In genomic region chr10:132066186-132066585, GRCh38 we compare ENCODE assay signal across 9 cellular contexts. TPM values are rescaled to one million over a fixed set of nuclear protein-coding genes. Genes with fewer than 3 reads are reported as not detected.
A peak's percentile ranks its signal among the peaks of the same experiment; 100 is the strongest.
DNase-seq lines count a peak whose midpoint lies in the region; ATAC-seq and TF ChIP-seq lines count a peak whose summit lies in the region.
"Had no signal": no experiment of that assay in that cellular context is flagged by ENCODE, and none has a peak within 500 bp of the region (broad histone marks: within the 10 kb centered on the region; RNA-seq: fewer than 3 reads in every experiment).

No MANE protein-coding gene starts in this region.

- no peak for TF ChIP-seq POLR2A in gastroesophageal sphincter (IDR thresholded peaks at IDR 0.05)

- POLR2A ChIA-PET in CD8-positive, alpha-beta memory T cell (lab: Charles Lee): no interaction called here
- POLR2A ChIA-PET in WTC11 (lab: Charles Lee): no interaction called here

- ATAC-seq in WTC11: no peak
- no peak for ATAC-seq in gastroesophageal sphincter
- ATAC-seq in psoas muscle: peak in 2 of 4 donors; percentile 4 to 14
- ATAC-seq in omental fat pad (ENCODE audit: low FRiP score): no peak
- no peak for ATAC-seq in GM19328 (IDR thresholded peaks at IDR 0.05; ENCODE audit: unreplicated experiment)

- H3K27ac ChIP-seq in CD8-positive, alpha-beta memory T cell (ENCODE audit: low read depth, low read length): no peak overlapping the region
- H3K27ac ChIP-seq in gastroesophageal sphincter (peak overlapping the region in 3 of 4 donors; percentile 88 to 92 (median 89)), psoas muscle (peak overlapping the region; percentile 76)

- H3K4me3 Mint-ChIP-seq in CD8-positive, alpha-beta memory T cell: peak overlapping the region in 6 of 7 donors; percentile 39 to 80 (median 66)
- peak overlapping the region; percentile 39 for H3K4me3 Mint-ChIP-seq in WTC11

- no peaks in the 10 kb centered on the region for H3K4me1 ChIP-seq in CD8-positive, alpha-beta memory T cell (ENCODE audit: insufficient read depth, low read length)
- H3K4me1 ChIP-seq in gastroesophageal sphincter (peaks cover 0 to 27% (median 13%) of the 10 kb centered on the region in 3 donors), psoas muscle (peaks cover 4% of the 10 kb centered on the region)

- intact Hi-C loops in psoas muscle (cut with DNase I): no loop called here

- WGBS in gastroesophageal sphincter (ENCODE audit: low coverage in 1 of 2), 2 donors: 11 to 72% methylated on average over 5 to 6 of the region's 15 CpGs
- WGBS in psoas muscle, 3 donors: 25 to 46% (median 27%) methylated on average over 15 of the region's 15 CpGs

- no peaks in the 10 kb centered on the region for H3K36me3 Mint-ChIP-seq in CD8-positive, alpha-beta memory T cell
- peaks cover 6% of the 10 kb centered on the region for H3K36me3 Mint-ChIP-seq in WTC11
- H3K36me3 Mint-ChIP-seq: IgD-negative memory B cell had no signal

- CTCF ChIA-PET in CD8-positive, alpha-beta memory T cell (lab: Charles Lee): no interaction called here
- CTCF ChIA-PET in WTC11 (lab: Charles Lee): interaction anchor here (0.7 to 2.4 kb wide), 9 partner anchors 12 to 181 kb away, joined by 3 to 14 read pairs (median 4); no protein-coding TSS in a partner anchor

- H3K4me1 Mint-ChIP-seq in CD8-positive, alpha-beta memory T cell: peaks cover 4 to 16% (median 7%) of the 10 kb centered on the region in 3 donors
- peaks cover 20% of the 10 kb centered on the region for H3K4me1 Mint-ChIP-seq in WTC11

- H3K27me3 Mint-ChIP-seq in CD8-positive, alpha-beta memory T cell: peaks cover 0 to 14% of the 10 kb centered on the region in 2 donors
- H3K27me3 Mint-ChIP-seq in WTC11 (ENCODE audit: low read depth): 0 out of 2 replicates have a peak, but pooled peaks cover 4% of the 10 kb centered on the region

- no peaks in the 10 kb centered on the region for H3K9me3 Mint-ChIP-seq in CD8-positive, alpha-beta memory T cell
- peaks cover 10% of the 10 kb centered on the region for H3K9me3 Mint-ChIP-seq in WTC11

- TF ChIP-seq CTCF in WTC11 (IDR thresholded peaks at IDR 0.05): no peak
- TF ChIP-seq CTCF in gastroesophageal sphincter (IDR thresholded peaks at IDR 0.05): no peak
- TF ChIP-seq CTCF in psoas muscle (IDR thresholded peaks at IDR 0.05): no peak
- no peak for TF ChIP-seq CTCF in omental fat pad (IDR thresholded peaks at IDR 0.05)

- no peaks in the 10 kb centered on the region for H3K36me3 ChIP-seq in CD8-positive, alpha-beta memory T cell (ENCODE audit: insufficient read depth, low read length)
- H3K36me3 ChIP-seq in gastroesophageal sphincter: no peaks in the 10 kb centered on the region
- H3K36me3 ChIP-seq in psoas muscle (ENCODE audit: insufficient read depth in 1 of 2, low read depth in 1 of 2): no peaks in the 10 kb centered on the region

- H3K9me3 ChIP-seq in CD8-positive, alpha-beta memory T cell (ENCODE audit: low read length): no peaks in the 10 kb centered on the region
- H3K9me3 ChIP-seq in gastroesophageal sphincter (no peaks in the 10 kb centered on the region), psoas muscle (no peaks in the 10 kb centered on the region)

- H3K4me3 ChIP-seq in CD8-positive, alpha-beta memory T cell (ENCODE audit: low read length): peak overlapping the region; percentile 32
- H3K4me3 ChIP-seq in gastroesophageal sphincter (peak overlapping the region; percentile 34 to 57), psoas muscle (peak overlapping the region; percentile 72)

- H3K27me3 ChIP-seq in CD8-positive, alpha-beta memory T cell (ENCODE audit: insufficient read depth, low read length, poor library complexity, severe bottlenecking): no peaks in the 10 kb centered on the region
- H3K27me3 ChIP-seq in gastroesophageal sphincter (no peaks in the 10 kb centered on the region), psoas muscle (ENCODE audit: insufficient read depth in 3 of 3, low read length in 2 of 3) (no peaks in the 10 kb centered on the region)

- no peak for TF ChIP-seq EP300 in gastroesophageal sphincter (IDR thresholded peaks at IDR 0.05)

- H3K27ac Mint-ChIP-seq in CD8-positive, alpha-beta memory T cell: no peak overlapping the region
- no peak overlapping the region for H3K27ac Mint-ChIP-seq in WTC11
- H3K27ac Mint-ChIP-seq: IgD-negative memory B cell had no signal

- DNase-seq in CD8-positive, alpha-beta memory T cell: no peak
- DNase-seq in WTC11 (ENCODE audit: low spot score): no peak
- no peak for DNase-seq in psoas muscle
- no peak for DNase-seq in HT-29 (ENCODE audit: low spot score)
- DNase-seq in omental fat pad (ENCODE audit: low spot score): no peak
- no peak for DNase-seq in HPDE6-E6E7 (ENCODE audit: extremely low spot score)

TF ChIP-seq in WTC11, 78 proteins besides CTCF, POLR2A, EP300 and RAD21 (continues in another document):
- TF ChIP-seq ZNF396 (CRISPR knock-in tag; IDR thresholded peaks at IDR 0.05; ENCODE audit: borderline replicate concordance) (no peak), ZSCAN18 (CRISPR knock-in tag; IDR thresholded peaks at IDR 0.05) (no peak), ATF6 (CRISPR knock-in tag; IDR thresholded peaks at IDR 0.05) (no peak), CREB1 (CRISPR knock-in tag; IDR thresholded peaks at IDR 0.05) (no peak), MLX (CRISPR knock-in tag; IDR thresholded peaks at IDR 0.05) (no peak), NR3C1 (CRISPR knock-in tag; conservative IDR thresholded peaks at IDR 0.05; ENCODE audit: low read depth) (no peak), AFF4 (CRISPR knock-in tag; IDR thresholded peaks at IDR 0.05; ENCODE audit: borderline replicate concordance) (no peak)

RNA-seq across cellular contexts. Expression of gene JAKMIP3, which starts 0.4 kb away (rescaled TPM):
- under 1 TPM; 0.09 to 0.13 TPM for total RNA-seq in CD8-positive, alpha-beta memory T cell
- not detected for polyA plus RNA-seq in CD8-positive, alpha-beta memory T cell
- total RNA-seq in WTC11 (2021): 1.2 to 1.7 TPM (median 1.4 TPM) in 3 replicates
- total RNA-seq in gastroesophageal sphincter: 1 to 10 TPM in 2 of 4 donors, under 1 TPM in 2; 0.42 to 1.9 (median 0.87) TPM
- total RNA-seq in psoas muscle: 1 to 10 TPM in 1 of 4 donors, under 1 TPM in 3; 0.49 to 1.7 (median 0.54) TPM
- under 1 TPM; 0.12 to 0.86 (median 0.37) TPM for polyA plus RNA-seq in psoas muscle
- total RNA-seq in HT-29 (2014; rRNA removed; shearing (Covaris generic)): 0.08 TPM in 1 of 2 replicates, not detected in the other
- under 1 TPM; 0.13 to 0.79 (median 0.37) TPM for total RNA-seq in omental fat pad
- polyA plus RNA-seq: IgD-negative memory B cell had no signal
